Comparison of ENCODE assay signal across 19 cellular contexts in the genomic region with DNA sequence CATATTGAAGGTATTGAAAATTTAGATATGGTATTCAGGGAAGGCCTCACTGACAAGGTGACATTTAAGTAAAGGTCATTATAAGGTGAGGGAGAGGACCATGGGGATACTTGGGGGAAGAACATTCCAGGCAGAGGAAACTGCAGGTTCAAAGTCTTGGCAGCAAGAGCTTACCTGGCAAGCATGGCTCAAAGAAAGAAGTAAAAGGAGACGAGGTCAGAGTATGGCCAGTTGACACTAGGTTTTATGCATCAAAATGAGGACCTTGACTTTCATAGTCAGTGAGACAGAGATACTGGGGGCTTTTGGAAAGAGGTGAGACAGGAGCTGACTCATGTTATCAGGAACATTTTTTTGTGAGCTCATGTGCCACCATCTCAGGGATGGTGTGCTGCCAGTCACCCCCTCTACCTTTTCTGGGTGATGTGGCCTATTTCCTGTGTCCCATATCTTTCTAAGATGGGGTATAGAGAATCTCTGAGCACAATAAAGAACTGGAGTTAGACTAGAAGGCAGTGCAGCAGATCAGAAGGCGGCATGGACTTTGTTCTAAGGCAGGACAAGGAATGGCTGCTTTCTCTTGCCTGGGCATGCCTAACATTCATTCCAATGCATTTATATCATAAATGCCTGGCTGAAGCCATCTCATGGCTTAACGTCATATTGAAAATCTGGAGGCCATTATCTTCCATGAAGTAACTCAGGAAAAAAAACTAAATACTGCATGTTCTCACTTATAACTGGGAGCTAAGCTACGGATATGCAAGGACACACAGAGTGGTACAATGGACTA.
"Had no signal": no experiment of that assay in that cellular context is flagged by ENCODE, and none has a peak within 500 bp of the region (broad histone marks: within the 10 kb centered on the region; RNA-seq: fewer than 3 reads in every experiment).

No MANE protein-coding gene starts in this region.

- H3K4me1 ChIP-seq: adrenal gland, colonic mucosa, gastroesophageal sphincter, left lung, pancreas, tibial artery had no signal

- FAIRE-seq: endometrium, pancreas had no signal

- H3K4me3 ChIP-seq: adrenal gland, colonic mucosa, esophagus squamous epithelium, gastroesophageal sphincter, left lung, pancreas, tibial artery, vagina had no signal

- H3K4me1 Mint-ChIP-seq: naive thymus-derived CD8-positive, alpha-beta T cell had no signal

- H3K36me3 Mint-ChIP-seq: naive thymus-derived CD8-positive, alpha-beta T cell had no signal

- H3K27ac ChIP-seq: adrenal gland, colonic mucosa, gastroesophageal sphincter, left lung, pancreas, tibial artery, vagina had no signal

- H3K4me3 Mint-ChIP-seq: activated naive CD4-positive, alpha-beta T cell treated with anti-CD3 and anti-CD28 coated beads for 36 hours; naive thymus-derived CD8-positive, alpha-beta T cell had no signal

- H3K27me3 ChIP-seq: adrenal gland, colonic mucosa, esophagus squamous epithelium, gastroesophageal sphincter, left lung, pancreas, tibial artery, vagina had no signal

- H3K9me3 Mint-ChIP-seq: activated naive CD4-positive, alpha-beta T cell treated with anti-CD3 and anti-CD28 coated beads for 36 hours; activated T-helper 2 cell treated with anti-CD3 and anti-CD28 coated beads, Interferon-gamma antibody, Interleukin-2, Interleukin-4, amounts not matched to agents 10 μg/mL and 5 μg/mL and 100 μg/mL, durations not matched to agents 14 hours and 24 hours and 36 hours; naive thymus-derived CD8-positive, alpha-beta T cell had no signal

- H3K36me3 ChIP-seq: adrenal gland, colonic mucosa, esophagus squamous epithelium, gastroesophageal sphincter, left lung, pancreas, tibial artery, vagina had no signal

- ATAC-seq: gastroesophageal sphincter; left lung; naive thymus-derived CD8-positive, alpha-beta T cell; pancreas had no signal

- H3K9me3 ChIP-seq: adrenal gland, colonic mucosa, gastroesophageal sphincter, left lung, pancreas, tibial artery, vagina had no signal

- DNase-seq: activated CD4-positive, CD25-positive, alpha-beta regulatory T cell treated with anti-CD3 and anti-CD28 coated beads, Interleukin-2, amount 50 U/mL, for 72 hours; activated naive CD4-positive, alpha-beta T cell treated with anti-CD3 and anti-CD28 coated beads for 36 hours; adrenal gland; central memory CD4-positive, alpha-beta T cell; colonic mucosa; esophagus squamous epithelium; islet precursor cell; left lung; naive thymus-derived CD8-positive, alpha-beta T cell; pancreas; stimulated activated CD4-positive, alpha-beta T cell treated with anti-CD3 and anti-CD28 coated beads, Interleukin-12 subunit alpha, Interleukin-12 subunit beta, amount 100 ng/mL, for 4 hours; stimulated activated CD4-positive, alpha-beta T cell treated with anti-CD3 and anti-CD28 coated beads, Interleukin-2, amount 100 ng/mL, for 24 hours; T-helper 1 cell; T1000; tibial artery had no signal

- H3K27ac Mint-ChIP-seq: activated naive CD4-positive, alpha-beta T cell treated with anti-CD3 and anti-CD28 coated beads for 36 hours; activated T-helper 2 cell treated with anti-CD3 and anti-CD28 coated beads, Interferon-gamma antibody, Interleukin-2, Interleukin-4, amounts not matched to agents 10 μg/mL and 5 μg/mL and 100 μg/mL, durations not matched to agents 14 hours and 24 hours and 36 hours; naive thymus-derived CD8-positive, alpha-beta T cell had no signal
